In the genomic region with DNA sequence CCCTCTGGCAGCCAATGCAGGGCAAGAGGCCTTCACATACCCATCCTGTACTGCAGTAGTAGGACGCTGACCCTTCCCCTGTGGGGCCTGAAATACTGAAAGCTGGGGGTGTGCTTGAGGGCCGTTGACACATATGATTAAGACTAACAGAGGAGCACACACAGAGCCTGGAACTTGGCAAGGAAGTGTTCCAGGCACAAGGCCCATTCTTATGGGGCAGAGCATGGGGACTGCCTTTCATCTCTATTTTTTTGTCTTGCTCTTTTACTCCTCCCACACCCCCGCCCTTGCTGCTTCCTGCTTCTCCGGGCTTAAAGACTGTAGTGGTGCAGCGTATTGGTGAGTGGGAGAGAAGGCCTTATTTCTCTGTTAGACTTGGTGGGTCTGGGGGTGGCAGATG, we compare ENCODE assay signal across 12 cellular contexts.
DNase-seq lines count a peak whose midpoint lies in the region; ATAC-seq lines count a peak whose summit lies in the region.
"Had no signal": no experiment of that assay in that cellular context is flagged by ENCODE, and none has a peak within 500 bp of the region (broad histone marks: within the 10 kb centered on the region; RNA-seq: fewer than 3 reads in every experiment).

No MANE protein-coding gene starts in this region.

- intact Hi-C loops in left cardiac atrium (cut with DNase I): no loop called here

- no peaks in the 10 kb centered on the region for H3K9me3 Mint-ChIP-seq in T-helper 1 cell treated with Interleukin-12 subunit alpha and Interleukin-12 subunit beta and Interleukin-4 antibody, amounts not matched to agents 30 μg/mL and 1 μg/mL, for 36 hours
- no peaks in the 10 kb centered on the region for H3K9me3 Mint-ChIP-seq in activated T-cell treated with anti-CD3 and anti-CD28 coated beads, Interleukin-2, amount 50 U/mL, for 72 hours

- no peaks in the 10 kb centered on the region for H3K27me3 Mint-ChIP-seq in T-helper 1 cell treated with Interleukin-12 subunit alpha and Interleukin-12 subunit beta and Interleukin-4 antibody, amounts not matched to agents 30 μg/mL and 1 μg/mL, for 36 hours (ENCODE audit: low read depth)
- no peaks in the 10 kb centered on the region for H3K27me3 Mint-ChIP-seq in activated T-cell treated with anti-CD3 and anti-CD28 coated beads, Interleukin-2, amount 50 U/mL, for 72 hours (ENCODE audit: low read depth)

- peaks cover 2% of the 10 kb centered on the region for H3K36me3 Mint-ChIP-seq in T-helper 1 cell treated with Interleukin-12 subunit alpha and Interleukin-12 subunit beta and Interleukin-4 antibody, amounts not matched to agents 30 μg/mL and 1 μg/mL, for 36 hours (ENCODE audit: low read depth)
- H3K36me3 Mint-ChIP-seq in activated T-cell treated with anti-CD3 and anti-CD28 coated beads, Interleukin-2, amount 50 U/mL, for 72 hours (ENCODE audit: insufficient read depth in 2 of 2): peaks cover 2 to 3% of the 10 kb centered on the region in 2 donors

- H3K27ac Mint-ChIP-seq in T-helper 1 cell treated with Interleukin-12 subunit alpha and Interleukin-12 subunit beta and Interleukin-4 antibody, amounts not matched to agents 30 μg/mL and 1 μg/mL, for 36 hours: peak overlapping the region; percentile 55
- H3K27ac Mint-ChIP-seq in activated T-cell treated with anti-CD3 and anti-CD28 coated beads, Interleukin-2, amount 50 U/mL, for 72 hours: peak overlapping the region; percentile 96

- peak; percentile 46 to 61 for DNase-seq in activated T-cell treated with anti-CD3 and anti-CD28 coated beads, Interleukin-2, amount 50 U/mL, for 72 hours
- DNase-seq in left cardiac atrium: peak; percentile 32
- DNase-seq in stimulated activated CD4-positive, alpha-beta T cell treated with anti-CD3 and anti-CD28 coated beads, TNF-alpha, amount 100 ng/mL, for 1 hour (ENCODE audit: low read depth in 3 of 3, low spot score in 1 of 3): peak in 2 of 3 donors; percentile 14 to 18
- no peak for DNase-seq in iPS-NIHi7 (ENCODE audit: extremely low spot score)
- DNase-seq in HCEC 1CT: no peak
- DNase-seq in NCI-H82 treated with DMSO at 0.1 percent for 48 hours (lab: John Stamatoyannopoulos, UW; ENCODE audit: unreplicated experiment): no peak
- DNase-seq in NOMO-1 treated with dmso at 0.1 percent for 144 hours (lab: John Stamatoyannopoulos, UW; ENCODE audit: unreplicated experiment): no peak
- DNase-seq: amniotic stem cell, Caco-2, NCI-H524 treated with DMSO at 0.1 percent for 48 hours had no signal

- ATAC-seq in activated T-cell treated with anti-CD3 and anti-CD28 coated beads, Interleukin-2, amount 50 U/mL, for 72 hours (replicated peaks in 1 of 2): peak; percentile 71 to 80
- peak; percentile 55 to 70 for ATAC-seq in left cardiac atrium
- ATAC-seq: GM12878 had no signal

- peak overlapping the region; percentile 54 for H3K4me3 Mint-ChIP-seq in T-helper 1 cell treated with Interleukin-12 subunit alpha and Interleukin-12 subunit beta and Interleukin-4 antibody, amounts not matched to agents 30 μg/mL and 1 μg/mL, for 36 hours
- peak overlapping the region; percentile 80 to 85 for H3K4me3 Mint-ChIP-seq in activated T-cell treated with anti-CD3 and anti-CD28 coated beads, Interleukin-2, amount 50 U/mL, for 72 hours

- peaks cover 20% of the 10 kb centered on the region for H3K4me1 Mint-ChIP-seq in T-helper 1 cell treated with Interleukin-12 subunit alpha and Interleukin-12 subunit beta and Interleukin-4 antibody, amounts not matched to agents 30 μg/mL and 1 μg/mL, for 36 hours (ENCODE audit: low read depth)
- peaks cover 34% of the 10 kb centered on the region for H3K4me1 Mint-ChIP-seq in activated T-cell treated with anti-CD3 and anti-CD28 coated beads, Interleukin-2, amount 50 U/mL, for 72 hours (ENCODE audit: low read depth)

Comparison
In these comparisons a context has a peak if more than half of its experiments do, and no peak if none do; other contexts are left out.
1. DNase-seq: peak in activated T-cell treated with anti-CD3 and anti-CD28 coated beads, Interleukin-2, amount 50 U/mL, for 72 hours (2 of 2), left cardiac atrium (single experiment) and stimulated activated CD4-positive, alpha-beta T cell treated with anti-CD3 and anti-CD28 coated beads, TNF-alpha, amount 100 ng/mL, for 1 hour (2 of 3); none in iPS-NIHi7 (single experiment), HCEC 1CT (single experiment), NCI-H82 treated with DMSO at 0.1 percent for 48 hours (single experiment) and NOMO-1 treated with dmso at 0.1 percent for 144 hours (single experiment).